9 cellular contexts compared by ENCODE assay signal in the genomic region with DNA sequence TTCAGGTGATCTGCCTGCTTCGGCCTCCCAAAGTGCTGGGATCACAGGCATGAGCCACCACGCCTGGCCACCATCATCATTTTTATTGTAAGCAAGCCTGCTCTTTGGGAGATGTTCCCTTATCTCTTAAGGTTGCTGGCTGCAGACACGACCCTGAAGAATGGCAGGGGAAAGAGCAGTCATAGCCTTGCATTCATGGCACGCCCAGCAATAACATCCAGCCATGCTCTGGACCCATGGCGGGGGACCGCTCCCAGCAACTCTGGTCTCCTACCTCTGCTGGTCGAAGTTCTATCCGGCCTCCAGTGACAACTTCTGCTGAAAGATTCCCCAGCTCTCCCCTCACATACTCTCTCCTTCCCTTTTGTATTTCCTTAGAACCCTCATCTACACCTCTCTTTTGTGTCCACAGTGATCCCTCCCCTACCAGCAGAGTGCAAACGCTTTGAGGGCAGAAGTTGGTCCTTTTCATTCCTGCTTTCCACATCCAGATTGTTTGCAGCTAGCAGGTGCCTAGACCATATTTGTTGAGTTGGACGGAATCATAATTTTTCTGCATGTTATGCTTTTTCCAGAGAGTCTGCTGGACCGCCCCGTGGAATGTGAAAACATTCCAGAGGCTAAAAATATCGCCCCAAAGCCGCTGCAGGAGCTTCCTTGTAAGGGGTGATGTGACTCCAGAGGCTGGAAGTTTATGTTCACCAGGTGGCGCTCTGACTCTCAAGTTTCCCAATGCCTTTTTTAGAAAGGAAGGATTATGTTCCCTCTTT. TPM values are rescaled to one million over a fixed set of nuclear protein-coding genes. Genes with fewer than 3 reads are reported as not detected.
DNase-seq lines count a peak whose midpoint lies in the region; FAIRE-seq and TF ChIP-seq lines count a peak whose summit lies in the region.
"Had no signal": no experiment of that assay in that cellular context is flagged by ENCODE, and none has a peak within 500 bp of the region (broad histone marks: within the 10 kb centered on the region; RNA-seq: fewer than 3 reads in every experiment).

No MANE protein-coding gene starts in this region.

- intact Hi-C loops in breast epithelium (cut with DNase I; ENCODE audit: low total_unique reads) = no loop called here

- DNase-seq in AG08396 (ENCODE audit: low spot score) = peak; percentile 81
- DNase-seq in Peyer's patch = peak; percentile 40 to 88 (median 65)
- DNase-seq in breast epithelium (ENCODE audit: low spot score in 2 of 2) = peak; percentile 66 to 86
- no peak for DNase-seq in keratinocyte (ENCODE audit: low read depth, low spot score)
- peak; percentile 38 for DNase-seq in stimulated activated CD4-positive, alpha-beta T cell treated with anti-CD3 and anti-CD28 coated beads, Interleukin-12 subunit alpha, Interleukin-12 subunit beta, amount 100 ng/mL, for 4 hours
- DNase-seq in GM19240 (ENCODE audit: insufficient read length, low spot score) = no peak
- DNase-seq in NCI-H187 treated with DMSO at 0.1 percent for 48 hours (lab: John Stamatoyannopoulos, UW) = no peak

- TF ChIP-seq CTCF in GM12875 (IDR thresholded peaks at IDR 0.05; ENCODE audit: borderline replicate concordance, insufficient read depth, low read depth, low read length) = peak; percentile 60; the same call in 1 of the 2 replicates
- TF ChIP-seq CTCF in Peyer's patch (IDR thresholded peaks at IDR 0.05) = peak in 5 of 6 experiments; percentile 24 to 72 (median 65)
- peak in 2 of 3 donors; percentile 65 to 67 for TF ChIP-seq CTCF in breast epithelium (IDR thresholded peaks at IDR 0.05)
- peak; percentile 73 to 82 (median 76) for TF ChIP-seq CTCF in keratinocyte (optimal IDR thresholded peaks at IDR 0.05 in 1 of 3, IDR thresholded peaks at IDR 0.05 in 1 of 3, conservative IDR thresholded peaks at IDR 0.05 in 1 of 3; ENCODE audit: extremely low read depth in 1 of 3, insufficient read depth in 2 of 3, low read length in 3 of 3)

- TF ChIP-seq POLR2A in Peyer's patch (IDR thresholded peaks at IDR 0.05) = no peak
- TF ChIP-seq POLR2A in breast epithelium (IDR thresholded peaks at IDR 0.05) = no peak

- H3K4me3 ChIP-seq in GM12875 (ENCODE audit: low read depth, low read length) = no peak overlapping the region
- H3K4me3 ChIP-seq in Peyer's patch = no peak overlapping the region
- H3K4me3 ChIP-seq in breast epithelium = no peak overlapping the region
- H3K4me3 ChIP-seq in keratinocyte (ENCODE audit: control insufficient read depth in 2 of 3, extremely low read depth in 1 of 3, insufficient read depth in 2 of 3, low read depth in 1 of 3, low read length in 3 of 3) = no peak overlapping the region

- no peaks in the 10 kb centered on the region for H4K20me1 ChIP-seq in keratinocyte (ENCODE audit: control insufficient read depth, extremely low read depth, insufficient read depth, low read length)

- peaks cover 4% of the 10 kb centered on the region for H3K79me2 ChIP-seq in keratinocyte (ENCODE audit: control insufficient read depth, insufficient read depth, low read length)

- dilution Hi-C loops in keratinocyte (cut with MboI; ENCODE audit: extremely low pct_ligation_motif_present, low sequenced_read_pairs) = no loop called here

- H3K27me3 ChIP-seq in Peyer's patch (no peaks in the 10 kb centered on the region), breast epithelium (no peaks in the 10 kb centered on the region), keratinocyte (ENCODE audit: control insufficient read depth, extremely low read depth, insufficient read depth, low read length) (no peaks in the 10 kb centered on the region)

- H2AFZ ChIP-seq in keratinocyte (ENCODE audit: control insufficient read depth, low read length) = no peak overlapping the region

- H3K9me1 ChIP-seq in keratinocyte (ENCODE audit: control insufficient read depth, extremely low read depth, insufficient read depth, low read length) = no peaks in the 10 kb centered on the region

- peak overlapping the region; percentile 22 for H3K4me2 ChIP-seq in keratinocyte (ENCODE audit: control insufficient read depth, extremely low read depth, insufficient read depth, low read depth, low read length)

- H3K9me3 ChIP-seq in Peyer's patch (no peaks in the 10 kb centered on the region), breast epithelium (no peaks in the 10 kb centered on the region), keratinocyte (ENCODE audit: control insufficient read depth, low read depth, low read length) (no peaks in the 10 kb centered on the region)

- no peak overlapping the region for H3K9ac ChIP-seq in keratinocyte (ENCODE audit: control insufficient read depth, extremely low read depth, insufficient read depth, low read length)

- no peaks in the 10 kb centered on the region for H3K36me3 ChIP-seq in Peyer's patch
- H3K36me3 ChIP-seq in breast epithelium = no peaks in the 10 kb centered on the region
- H3K36me3 ChIP-seq in keratinocyte (ENCODE audit: control insufficient read depth in 2 of 2, extremely low read depth in 1 of 2, insufficient read depth in 2 of 2, low read length in 2 of 2) = no peaks in the 10 kb centered on the region

- H3K4me1 ChIP-seq in Peyer's patch (peaks cover 0 to 14% (median 5%) of the 10 kb centered on the region in 4 donors), breast epithelium (no peaks in the 10 kb centered on the region), keratinocyte (ENCODE audit: control insufficient read depth, extremely low read depth, insufficient read depth, low read length) (peaks cover 13% of the 10 kb centered on the region)

- peak; percentile 60 for FAIRE-seq in keratinocyte (lab: Jason Lieb, UNC)

- H3K27ac ChIP-seq in Peyer's patch (peak overlapping the region in 1 of 4 donors; percentile 26), breast epithelium (peak overlapping the region in 1 of 2 donors; percentile 58), keratinocyte (ENCODE audit: control insufficient read depth, insufficient read depth, low read length) (no peak overlapping the region)
- H3K27ac ChIP-seq: epithelial cell of prostate had no signal

RNA-seq across cellular contexts. Expression of gene MARVELD1, which starts 4.4 kb away (rescaled TPM):
- total RNA-seq in Peyer's patch (10 to 100 TPM in 1 of 4 donors, 1 to 10 TPM in 3; 3.5 to 10.3 (median 7.1) TPM), breast epithelium (10 to 100 TPM; 13.4 to 19.8 (median 16.2) TPM)
- 24.0 to 85.1 TPM (median 39.7 TPM) in 3 replicates for polyA plus RNA-seq in keratinocyte
- polyA plus RNA-seq in keratinocyte (2011; ENCODE audit: low read depth) = 3.6 TPM
- polyA plus RNA-seq in keratinocyte (2011; cell fraction: cytosol; rRNA removed) = 54.3 and 80.9 TPM in 2 replicates
- polyA plus RNA-seq in keratinocyte (2011; cell fraction: nucleus; rRNA removed) = 88.1 and 97.3 TPM in 2 replicates
- 16.9 and 47.1 TPM in 2 replicates for polyA plus RNA-seq in keratinocyte (2012; ENCODE audit: low replicate concordance)
- 26.4 to 53.8 TPM (median 34.8 TPM) in 3 replicates for polyA minus RNA-seq in keratinocyte
- polyA minus RNA-seq in keratinocyte (2011; cell fraction: cytosol; rRNA and poly(A)+ RNA removed) = 62.7 TPM
- 26.9 and 36.7 TPM in 2 replicates for polyA minus RNA-seq in keratinocyte (2011; cell fraction: nucleus; rRNA and poly(A)+ RNA removed)

RNA-seq across cellular contexts. Expression of gene AVPI1, which starts 22.1 kb away (rescaled TPM):
- total RNA-seq in Peyer's patch (10 to 100 TPM; 15.7 to 66.5 (median 47.4) TPM), breast epithelium (10 to 100 TPM; 23.9 to 42.4 (median 39.0) TPM)
- 22.3 to 83.2 TPM (median 48.8 TPM) in 3 replicates for polyA plus RNA-seq in keratinocyte
- 35.6 TPM for polyA plus RNA-seq in keratinocyte (2011; ENCODE audit: low read depth)
- 46.4 and 55.3 TPM in 2 replicates for polyA plus RNA-seq in keratinocyte (2011; cell fraction: cytosol; rRNA removed)
- 55.8 and 77.0 TPM in 2 replicates for polyA plus RNA-seq in keratinocyte (2011; cell fraction: nucleus; rRNA removed)
- 28.2 and 159 TPM in 2 replicates for polyA plus RNA-seq in keratinocyte (2012; ENCODE audit: low replicate concordance)
- 26.9 to 46.4 TPM (median 32.3 TPM) in 3 replicates for polyA minus RNA-seq in keratinocyte
- 62.0 TPM for polyA minus RNA-seq in keratinocyte (2011; cell fraction: cytosol; rRNA and poly(A)+ RNA removed)
- 53.1 and 56.0 TPM in 2 replicates for polyA minus RNA-seq in keratinocyte (2011; cell fraction: nucleus; rRNA and poly(A)+ RNA removed)

RNA-seq across cellular contexts. Expression of gene ZFYVE27, which starts 27.8 kb away (rescaled TPM):
- 100 to 1,000 TPM in 1 of 4 donors, 10 to 100 TPM in 3; 61.1 to 121 (median 89.3) TPM for total RNA-seq in Peyer's patch
- 10 to 100 TPM; 26.9 to 37.6 (median 29.2) TPM for total RNA-seq in breast epithelium
- 14.2 to 23.2 TPM (median 14.3 TPM) in 3 replicates for polyA plus RNA-seq in keratinocyte
- 10.1 TPM for polyA plus RNA-seq in keratinocyte (2011; ENCODE audit: low read depth)
- polyA plus RNA-seq in keratinocyte (2011; cell fraction: cytosol; rRNA removed) = 5.8 and 6.5 TPM in 2 replicates
- 66.2 and 75.9 TPM in 2 replicates for polyA plus RNA-seq in keratinocyte (2011; cell fraction: nucleus; rRNA removed)
- 10.9 and 15.3 TPM in 2 replicates for polyA plus RNA-seq in keratinocyte (2012; ENCODE audit: low replicate concordance)
- polyA minus RNA-seq in keratinocyte = 12.6 to 19.6 TPM (median 18.3 TPM) in 3 replicates
- polyA minus RNA-seq in keratinocyte (2011; cell fraction: cytosol; rRNA and poly(A)+ RNA removed) = 10.9 TPM
- 28.7 and 34.0 TPM in 2 replicates for polyA minus RNA-seq in keratinocyte (2011; cell fraction: nucleus; rRNA and poly(A)+ RNA removed)

Comparison
In these comparisons a context has a peak if more than half of its experiments do, and no peak if none do; other contexts are left out.
1. DNase-seq: peak in AG08396 (single experiment), Peyer's patch (3 of 3), breast epithelium (2 of 2) and stimulated activated CD4-positive, alpha-beta T cell treated with anti-CD3 and anti-CD28 coated beads, Interleukin-12 subunit alpha, Interleukin-12 subunit beta, amount 100 ng/mL, for 4 hours (single experiment); none in keratinocyte (single experiment), GM19240 (single experiment) and NCI-H187 treated with DMSO at 0.1 percent for 48 hours (single experiment).
2. Peak in every context shown above with its lines, with median percentiles within 50 percentile points of each other: CTCF ChIP-seq.